8 cellular contexts compared by ENCODE assay signal in genomic region chr5:134738133-134738962, GRCh38. TPM values are rescaled to one million over a fixed set of nuclear protein-coding genes. Genes with fewer than 3 reads are reported as not detected.
A peak's percentile ranks its signal among the peaks of the same experiment; 100 is the strongest.
DNase-seq lines count a peak whose midpoint lies in the region; ATAC-seq and TF ChIP-seq lines count a peak whose summit lies in the region.

CAMLG (plus strand) TSS chr5:134738548; CDS start chr5:134738621, 73 bp downstream.

- peak; percentile 85 for DNase-seq in BJ (ENCODE audit: low read depth)
- peak; percentile 90 for DNase-seq in GM19238 (ENCODE audit: insufficient read length, low spot score)
- DNase-seq in NCI-H524 (lab: John Stamatoyannopoulos, UW): peak; percentile 96
- peak; percentile 97 for DNase-seq in activated CD4-positive, alpha-beta T cell treated with anti-CD3 and anti-CD28 coated beads for 4 hours
- DNase-seq in kidney tubule cell (ENCODE audit: low spot score): peak; percentile 98
- DNase-seq in stimulated activated CD4-positive, alpha-beta T cell treated with anti-CD3 and anti-CD28 coated beads, Interleukin-1b, Interleukin-23, amount 100 ng/mL, for 24 hours (ENCODE audit: low read depth in 4 of 4, low spot score in 1 of 4): peak; percentile 89 to 98 (median 92)

- peak; percentile 93 for ATAC-seq in HG03442 (IDR thresholded peaks at IDR 0.05; ENCODE audit: unreplicated experiment)

- H3K4me3 ChIP-seq in BJ (ENCODE audit: low read depth, low read length): peak within 1 kb of the TSS; percentile 76

- POLR2A ChIA-PET in BJ (lab: Charles Lee): interaction anchor here (0.5 to 1.0 kb wide), 4 partner anchors 19 to 107 kb away, joined by 3 to 4 read pairs (median 4); partner anchors contain the start of gene C5orf24

- H3K27ac ChIP-seq in cingulate gyrus (ENCODE audit: low read depth, low read length): peak within 1 kb of the TSS; percentile 92

- no peaks in the 10 kb centered on the region for H3K27me3 ChIP-seq in BJ (ENCODE audit: control insufficient read depth, insufficient read depth, low read length)

- no peaks in the 10 kb centered on the region for H3K36me3 ChIP-seq in BJ (ENCODE audit: control insufficient read depth, insufficient read depth, low read length)

- TF ChIP-seq CTCF in BJ (IDR thresholded peaks at IDR 0.05; ENCODE audit: insufficient read depth, low read depth, low read length): peak; percentile 67

- CTCF ChIA-PET in BJ (lab: Yijun Ruan, JAX): interaction anchor here (0.6 to 3.9 kb wide), 12 partner anchors 11 to 173 kb away, joined by 3 to 29 read pairs (median 4); partner anchors contain the start of genes DDX46 and PCBD2

RNA-seq across cellular contexts. Expression of gene CAMLG, which starts in this region (rescaled TPM):
- 16.6 and 16.9 TPM in 2 replicates for polyA plus RNA-seq in BJ (2011; rRNA removed)
- 2.2 and 2.6 TPM in 2 replicates for polyA minus RNA-seq in BJ (2011; rRNA and poly(A)+ RNA removed)

Comparison
In these comparisons a context has a peak if more than half of its experiments do, and no peak if none do; other contexts are left out.
1. Peak in every context shown above with its lines: DNase-seq, ATAC-seq, H3K4me3 ChIP-seq and H3K27ac ChIP-seq.